Comparison of ENCODE assay signal across 10 cellular contexts in genomic region chrX:73852467-73852866, GRCh38. TPM values are rescaled to one million over a fixed set of nuclear protein-coding genes. Genes with fewer than 3 reads are reported as not detected.
DNase-seq lines count a peak whose midpoint lies in the region; ATAC-seq and TF ChIP-seq lines count a peak whose summit lies in the region.
"Had no signal": no experiment of that assay in that cellular context is flagged by ENCODE, and none has a peak within 500 bp of the region (broad histone marks: within the 10 kb centered on the region; RNA-seq: fewer than 3 reads in every experiment).

XIST (minus strand) TSS chrX:73852714.

- no peak for TF ChIP-seq POLR2A in transverse colon (IDR thresholded peaks at IDR 0.05)

- H3K27ac Mint-ChIP-seq in activated T-cell treated with anti-CD3 and anti-CD28 coated beads, Interleukin-2, amount 50 U/mL, for 24 hours = peak within 1 kb of the TSS; percentile 90
- H3K27ac Mint-ChIP-seq: activated naive CD8-positive, alpha-beta T cell treated with anti-CD3 and anti-CD28 coated beads for 36 hours had no signal

- intact Hi-C loops in cardiac septum (cut with DNase I) = no loop called here
- intact Hi-C loops in left ventricle myocardium inferior (cut with micrococcal nuclease) = no loop called here
- intact Hi-C loops in transverse colon (cut with DNase I; ENCODE audit: low total_unique reads) = loop anchor here (10.0 kb wide), 1 partner anchor 492 kb away; no protein-coding TSS in a partner anchor

- whole genome bisulfite sequencing in transverse colon (ENCODE audit: low coverage in 1 of 2), 2 donors = 39% methylated on average over 8 of the region's 8 CpGs; no CpG with 5 or more reads in 1 of the 2 donors

- H3K4me1 ChIP-seq in left ventricle myocardium inferior (no peaks in the 10 kb centered on the region), transverse colon (no peaks in the 10 kb centered on the region)

- H3K4me3 Mint-ChIP-seq in activated T-cell treated with anti-CD3 and anti-CD28 coated beads, Interleukin-2, amount 50 U/mL, for 24 hours = peak within 1 kb of the TSS; percentile 86
- H3K4me3 Mint-ChIP-seq: activated naive CD8-positive, alpha-beta T cell treated with anti-CD3 and anti-CD28 coated beads for 36 hours had no signal

- H3K9me3 ChIP-seq in left ventricle myocardium inferior (replicated peaks) (no peaks in the 10 kb centered on the region), transverse colon (no peaks in the 10 kb centered on the region)

- H3K36me3 Mint-ChIP-seq in activated T-cell treated with anti-CD3 and anti-CD28 coated beads, Interleukin-2, amount 50 U/mL, for 24 hours (ENCODE audit: low read depth) = peaks cover 41% of the 10 kb centered on the region
- H3K36me3 Mint-ChIP-seq: activated naive CD8-positive, alpha-beta T cell treated with anti-CD3 and anti-CD28 coated beads for 36 hours had no signal

- TF ChIP-seq CTCF in left ventricle myocardium inferior (IDR thresholded peaks at IDR 0.05; ENCODE audit: borderline replicate concordance) (no peak), kidney epithelial cell (IDR thresholded peaks at IDR 0.05; ENCODE audit: insufficient read depth, low read length, poor library complexity, severe bottlenecking) (no peak), transverse colon (IDR thresholded peaks at IDR 0.05) (no peak)

- H3K4me3 ChIP-seq in left ventricle myocardium inferior = no peak within 1 kb of the TSS
- peak within 1 kb of the TSS; percentile 76 for H3K4me3 ChIP-seq in kidney epithelial cell (ENCODE audit: low read depth, low read length)
- H3K4me3 ChIP-seq in transverse colon = peak within 1 kb of the TSS in 2 of 4 donors; percentile 39 to 43

- H3K9me3 Mint-ChIP-seq in activated T-cell treated with anti-CD3 and anti-CD28 coated beads, Interleukin-2, amount 50 U/mL, for 24 hours = no peaks in the 10 kb centered on the region
- H3K9me3 Mint-ChIP-seq: activated naive CD8-positive, alpha-beta T cell treated with anti-CD3 and anti-CD28 coated beads for 36 hours had no signal

- H3K27ac ChIP-seq in left ventricle myocardium inferior (replicated peaks) = no peak within 1 kb of the TSS
- H3K27ac ChIP-seq in transverse colon = peak within 1 kb of the TSS in 2 of 4 donors; percentile 80 to 86

- no peaks in the 10 kb centered on the region for H3K36me3 ChIP-seq in left ventricle myocardium inferior
- H3K36me3 ChIP-seq in kidney epithelial cell (ENCODE audit: control insufficient read depth, insufficient read depth, low read length) = no peaks in the 10 kb centered on the region
- no peaks in the 10 kb centered on the region for H3K36me3 ChIP-seq in transverse colon

- no peaks in the 10 kb centered on the region for H3K27me3 Mint-ChIP-seq in activated T-cell treated with anti-CD3 and anti-CD28 coated beads, Interleukin-2, amount 50 U/mL, for 24 hours
- H3K27me3 Mint-ChIP-seq: activated naive CD8-positive, alpha-beta T cell treated with anti-CD3 and anti-CD28 coated beads for 36 hours had no signal

- no peak for ATAC-seq in GM19455 (IDR thresholded peaks at IDR 0.05; ENCODE audit: unreplicated experiment)
- no peak for ATAC-seq in GM21619 (IDR thresholded peaks at IDR 0.05; ENCODE audit: unreplicated experiment)

- no peak for TF ChIP-seq EP300 in transverse colon (IDR thresholded peaks at IDR 0.05; ENCODE audit: low read depth)

- H3K27me3 ChIP-seq in left ventricle myocardium inferior (ENCODE audit: low read depth) (no peaks in the 10 kb centered on the region), kidney epithelial cell (ENCODE audit: control insufficient read depth, insufficient read depth, low read length) (no peaks in the 10 kb centered on the region), transverse colon (no peaks in the 10 kb centered on the region)

- H3K4me1 Mint-ChIP-seq in activated T-cell treated with anti-CD3 and anti-CD28 coated beads, Interleukin-2, amount 50 U/mL, for 24 hours (ENCODE audit: low read depth) = peaks cover 12% of the 10 kb centered on the region
- H3K4me1 Mint-ChIP-seq: activated naive CD8-positive, alpha-beta T cell treated with anti-CD3 and anti-CD28 coated beads for 36 hours had no signal

- DNase-seq in cardiac septum (ENCODE audit: low spot score) = no peak
- DNase-seq in left ventricle myocardium inferior = no peak
- peak; percentile 85 for DNase-seq in activated T-cell treated with anti-CD3 and anti-CD28 coated beads, Interleukin-2, amount 50 U/mL, for 24 hours
- peak; percentile 31 for DNase-seq in kidney epithelial cell (ENCODE audit: low read depth)
- DNase-seq in transverse colon = peak; percentile 83
- DNase-seq in activated CD4-positive, alpha-beta T cell treated with anti-CD3 and anti-CD28 coated beads for 1 hour = no peak
- DNase-seq: activated naive CD8-positive, alpha-beta T cell treated with anti-CD3 and anti-CD28 coated beads for 36 hours had no signal

- in situ Hi-C loops in transverse colon (cut with MboI; ENCODE audit: low pct_ligation_motif_present in 1 of 4, low pct_unique_long_range_greater_than_20kb in 1 of 4, low sequenced_read_pairs in 3 of 4) = loop anchor here (5.0 to 25.0 kb wide), 8 partner anchors 162 to 710 kb away; no protein-coding TSS in a partner anchor

RNA-seq across cellular contexts. Expression of gene XIST, which starts in this region (rescaled TPM):
- 143 TPM for total RNA-seq in cardiac septum
- total RNA-seq in left ventricle myocardium inferior = 0.27 TPM
- not detected in 2 replicates for total RNA-seq in kidney epithelial cell
- 100 to 1,000 TPM in 2 of 4 donors, 1 to 10 TPM in 1, under 1 TPM in 1; 0.27 to 709 (median 242) TPM for total RNA-seq in transverse colon
- total RNA-seq: activated naive CD8-positive, alpha-beta T cell treated with anti-CD3 and anti-CD28 coated beads for 36 hours; H4 had no signal

Comparison
In these comparisons a context has a peak if more than half of its experiments do, and no peak if none do; other contexts are left out.
1. DNase-seq: peak in activated T-cell treated with anti-CD3 and anti-CD28 coated beads, Interleukin-2, amount 50 U/mL, for 24 hours (single experiment), kidney epithelial cell (single experiment) and transverse colon (single experiment); none in cardiac septum (single experiment), left ventricle myocardium inferior (single experiment) and activated CD4-positive, alpha-beta T cell treated with anti-CD3 and anti-CD28 coated beads for 1 hour (single experiment).